1 cellular context compared by ENCODE assay signal in the genomic region with DNA sequence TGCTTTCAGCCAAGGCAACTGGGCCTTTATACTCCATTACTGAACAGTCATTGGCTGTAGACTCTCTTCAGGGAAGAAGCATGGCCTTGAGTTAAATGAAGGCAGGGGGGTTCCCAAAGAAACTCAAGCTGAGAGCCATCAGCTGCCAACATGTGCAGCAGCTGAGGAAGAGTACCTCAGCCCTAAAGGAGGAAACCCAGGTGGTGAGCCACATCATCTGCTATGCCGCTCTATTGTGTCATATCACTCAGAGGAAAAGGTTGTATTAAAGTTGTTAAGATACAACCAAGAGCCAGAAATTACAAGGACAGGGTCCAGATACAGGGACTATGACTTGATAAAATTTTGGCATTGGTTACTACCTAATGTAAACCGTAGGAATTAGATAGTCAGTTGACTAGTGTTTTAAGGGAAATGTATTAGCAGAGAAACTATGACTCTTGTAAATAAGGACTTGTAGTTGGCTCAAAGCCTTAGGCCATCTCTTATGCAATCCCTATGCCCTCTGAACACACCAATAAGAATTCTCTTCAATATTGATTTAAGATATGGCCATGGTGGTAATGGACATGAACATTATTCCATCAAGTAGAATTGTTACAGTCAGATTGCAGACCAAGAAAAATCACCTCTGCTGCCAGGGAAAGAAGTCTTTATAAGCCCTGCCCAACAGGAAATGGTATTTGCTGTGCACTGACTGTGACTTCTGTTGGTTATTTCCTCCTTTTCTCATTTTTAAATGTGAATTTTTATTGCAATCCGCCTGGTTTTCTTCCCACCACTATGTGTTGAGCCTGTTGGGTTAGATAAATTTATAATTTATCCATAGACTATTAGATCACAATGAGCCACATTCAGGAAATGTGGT.
TF ChIP-seq lines count a peak whose summit lies in the region.

No MANE protein-coding gene starts in this region.

TF ChIP-seq in H1, 55 proteins besides CTCF, POLR2A, EP300 and RAD21:
- TF ChIP-seq TAF7 (optimal IDR thresholded peaks at IDR 0.05; ENCODE audit: borderline replicate concordance, low read depth, low read length) (no peak), GABPA (IDR thresholded peaks at IDR 0.05; ENCODE audit: borderline replicate concordance, insufficient read depth, low read length) (no peak), POU5F1 (IDR thresholded peaks at IDR 0.05; ENCODE audit: low read depth, low read length) (no peak), JUN (IDR thresholded peaks at IDR 0.05; ENCODE audit: low read depth, low read length) (no peak), CHD2 (IDR thresholded peaks at IDR 0.05; ENCODE audit: low read length) (no peak), NRF1 (IDR thresholded peaks at IDR 0.05; ENCODE audit: low read depth, low read length) (no peak), SUZ12 (IDR thresholded peaks at IDR 0.05; ENCODE audit: low read length) (no peak)
